ENCODE assay signal across 1 cellular context in the genomic region with DNA sequence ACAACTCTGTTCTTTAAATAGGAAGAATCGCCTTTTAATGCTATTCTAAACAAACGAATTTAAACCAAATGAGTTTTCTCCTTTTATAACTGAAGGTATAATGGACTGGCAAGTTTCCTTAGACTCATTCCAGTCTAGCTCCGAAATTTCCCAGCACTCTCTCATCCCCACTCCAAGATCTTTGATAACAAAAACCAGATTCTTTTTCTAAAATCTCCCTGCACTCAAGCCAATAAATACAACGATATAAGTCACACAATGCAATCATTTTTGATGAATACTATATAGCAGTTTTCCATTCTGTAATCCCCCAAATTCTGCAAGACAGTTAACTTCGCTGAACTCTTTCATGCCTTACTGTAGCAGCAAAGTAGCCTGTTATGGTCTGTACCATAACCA.
TF ChIP-seq lines count a peak whose summit lies in the region.

No MANE protein-coding gene starts in this region.

TF ChIP-seq in H1, 55 proteins besides CTCF, POLR2A, EP300 and RAD21:
- TF ChIP-seq SP4 (IDR thresholded peaks at IDR 0.05; ENCODE audit: low read length) (no peak), BCL11A (IDR thresholded peaks at IDR 0.05; ENCODE audit: low read depth in 2 of 2, low read length in 2 of 2) (no peak)
- TF ChIP-seq, protein P1, sequence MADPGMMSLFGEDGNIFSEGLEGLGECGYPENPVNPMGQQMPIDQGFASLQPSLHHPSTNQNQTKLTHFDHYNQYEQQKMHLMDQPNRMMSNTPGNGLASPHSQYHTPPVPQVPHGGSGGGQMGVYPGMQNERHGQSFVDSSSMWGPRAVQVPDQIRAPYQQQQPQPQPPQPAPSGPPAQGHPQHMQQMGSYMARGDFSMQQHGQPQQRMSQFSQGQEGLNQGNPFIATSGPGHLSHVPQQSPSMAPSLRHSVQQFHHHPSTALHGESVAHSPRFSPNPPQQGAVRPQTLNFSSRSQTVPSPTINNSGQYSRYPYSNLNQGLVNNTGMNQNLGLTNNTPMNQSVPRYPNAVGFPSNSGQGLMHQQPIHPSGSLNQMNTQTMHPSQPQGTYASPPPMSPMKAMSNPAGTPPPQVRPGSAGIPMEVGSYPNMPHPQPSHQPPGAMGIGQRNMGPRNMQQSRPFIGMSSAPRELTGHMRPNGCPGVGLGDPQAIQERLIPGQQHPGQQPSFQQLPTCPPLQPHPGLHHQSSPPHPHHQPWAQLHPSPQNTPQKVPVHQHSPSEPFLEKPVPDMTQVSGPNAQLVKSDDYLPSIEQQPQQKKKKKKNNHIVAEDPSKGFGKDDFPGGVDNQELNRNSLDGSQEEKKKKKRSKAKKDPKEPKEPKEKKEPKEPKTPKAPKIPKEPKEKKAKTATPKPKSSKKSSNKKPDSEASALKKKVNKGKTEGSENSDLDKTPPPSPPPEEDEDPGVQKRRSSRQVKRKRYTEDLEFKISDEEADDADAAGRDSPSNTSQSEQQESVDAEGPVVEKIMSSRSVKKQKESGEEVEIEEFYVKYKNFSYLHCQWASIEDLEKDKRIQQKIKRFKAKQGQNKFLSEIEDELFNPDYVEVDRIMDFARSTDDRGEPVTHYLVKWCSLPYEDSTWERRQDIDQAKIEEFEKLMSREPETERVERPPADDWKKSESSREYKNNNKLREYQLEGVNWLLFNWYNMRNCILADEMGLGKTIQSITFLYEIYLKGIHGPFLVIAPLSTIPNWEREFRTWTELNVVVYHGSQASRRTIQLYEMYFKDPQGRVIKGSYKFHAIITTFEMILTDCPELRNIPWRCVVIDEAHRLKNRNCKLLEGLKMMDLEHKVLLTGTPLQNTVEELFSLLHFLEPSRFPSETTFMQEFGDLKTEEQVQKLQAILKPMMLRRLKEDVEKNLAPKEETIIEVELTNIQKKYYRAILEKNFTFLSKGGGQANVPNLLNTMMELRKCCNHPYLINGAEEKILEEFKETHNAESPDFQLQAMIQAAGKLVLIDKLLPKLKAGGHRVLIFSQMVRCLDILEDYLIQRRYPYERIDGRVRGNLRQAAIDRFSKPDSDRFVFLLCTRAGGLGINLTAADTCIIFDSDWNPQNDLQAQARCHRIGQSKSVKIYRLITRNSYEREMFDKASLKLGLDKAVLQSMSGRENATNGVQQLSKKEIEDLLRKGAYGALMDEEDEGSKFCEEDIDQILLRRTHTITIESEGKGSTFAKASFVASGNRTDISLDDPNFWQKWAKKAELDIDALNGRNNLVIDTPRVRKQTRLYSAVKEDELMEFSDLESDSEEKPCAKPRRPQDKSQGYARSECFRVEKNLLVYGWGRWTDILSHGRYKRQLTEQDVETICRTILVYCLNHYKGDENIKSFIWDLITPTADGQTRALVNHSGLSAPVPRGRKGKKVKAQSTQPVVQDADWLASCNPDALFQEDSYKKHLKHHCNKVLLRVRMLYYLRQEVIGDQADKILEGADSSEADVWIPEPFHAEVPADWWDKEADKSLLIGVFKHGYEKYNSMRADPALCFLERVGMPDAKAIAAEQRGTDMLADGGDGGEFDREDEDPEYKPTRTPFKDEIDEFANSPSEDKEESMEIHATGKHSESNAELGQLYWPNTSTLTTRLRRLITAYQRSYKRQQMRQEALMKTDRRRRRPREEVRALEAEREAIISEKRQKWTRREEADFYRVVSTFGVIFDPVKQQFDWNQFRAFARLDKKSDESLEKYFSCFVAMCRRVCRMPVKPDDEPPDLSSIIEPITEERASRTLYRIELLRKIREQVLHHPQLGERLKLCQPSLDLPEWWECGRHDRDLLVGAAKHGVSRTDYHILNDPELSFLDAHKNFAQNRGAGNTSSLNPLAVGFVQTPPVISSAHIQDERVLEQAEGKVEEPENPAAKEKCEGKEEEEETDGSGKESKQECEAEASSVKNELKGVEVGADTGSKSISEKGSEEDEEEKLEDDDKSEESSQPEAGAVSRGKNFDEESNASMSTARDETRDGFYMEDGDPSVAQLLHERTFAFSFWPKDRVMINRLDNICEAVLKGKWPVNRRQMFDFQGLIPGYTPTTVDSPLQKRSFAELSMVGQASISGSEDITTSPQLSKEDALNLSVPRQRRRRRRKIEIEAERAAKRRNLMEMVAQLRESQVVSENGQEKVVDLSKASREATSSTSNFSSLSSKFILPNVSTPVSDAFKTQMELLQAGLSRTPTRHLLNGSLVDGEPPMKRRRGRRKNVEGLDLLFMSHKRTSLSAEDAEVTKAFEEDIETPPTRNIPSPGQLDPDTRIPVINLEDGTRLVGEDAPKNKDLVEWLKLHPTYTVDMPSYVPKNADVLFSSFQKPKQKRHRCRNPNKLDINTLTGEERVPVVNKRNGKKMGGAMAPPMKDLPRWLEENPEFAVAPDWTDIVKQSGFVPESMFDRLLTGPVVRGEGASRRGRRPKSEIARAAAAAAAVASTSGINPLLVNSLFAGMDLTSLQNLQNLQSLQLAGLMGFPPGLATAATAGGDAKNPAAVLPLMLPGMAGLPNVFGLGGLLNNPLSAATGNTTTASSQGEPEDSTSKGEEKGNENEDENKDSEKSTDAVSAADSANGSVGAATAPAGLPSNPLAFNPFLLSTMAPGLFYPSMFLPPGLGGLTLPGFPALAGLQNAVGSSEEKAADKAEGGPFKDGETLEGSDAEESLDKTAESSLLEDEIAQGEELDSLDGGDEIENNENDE (IDR thresholded peaks at IDR 0.05; ENCODE audit: insufficient replicate concordance, low read length) = no peak
